1 cellular context compared by ENCODE assay signal in the genomic region with DNA sequence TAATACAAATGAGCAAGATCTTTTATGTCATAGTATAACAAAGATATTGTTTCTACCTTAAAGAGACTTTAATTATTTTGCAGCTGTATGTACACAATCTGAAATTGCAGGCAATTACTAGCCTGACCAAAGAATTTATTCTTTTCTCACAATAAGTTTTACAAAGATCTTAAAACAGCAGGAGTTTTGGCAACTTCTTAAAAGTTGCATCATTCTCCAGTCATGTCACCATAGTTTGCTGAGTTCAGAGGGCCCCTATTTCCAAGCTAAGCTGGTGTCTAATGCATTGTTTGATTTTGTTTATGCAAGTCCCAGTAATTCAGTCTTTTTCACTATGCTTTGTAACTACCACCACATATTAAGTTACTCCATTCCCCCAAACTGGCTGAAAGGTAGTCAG.
TF ChIP-seq lines count a peak whose summit lies in the region.

No MANE protein-coding gene starts in this region.

TF ChIP-seq in IMR-90, 13 proteins besides CTCF, POLR2A, EP300 and RAD21:
- no peak for TF ChIP-seq FOS (IDR thresholded peaks at IDR 0.05; ENCODE audit: low read depth, low read length)
- TF ChIP-seq CEBPB (IDR thresholded peaks at IDR 0.05; ENCODE audit: low read depth, low read length): peak; percentile 19; the same call in 1 of the 2 replicates
